ENCODE assay signal across 1 cellular context in the genomic region with DNA sequence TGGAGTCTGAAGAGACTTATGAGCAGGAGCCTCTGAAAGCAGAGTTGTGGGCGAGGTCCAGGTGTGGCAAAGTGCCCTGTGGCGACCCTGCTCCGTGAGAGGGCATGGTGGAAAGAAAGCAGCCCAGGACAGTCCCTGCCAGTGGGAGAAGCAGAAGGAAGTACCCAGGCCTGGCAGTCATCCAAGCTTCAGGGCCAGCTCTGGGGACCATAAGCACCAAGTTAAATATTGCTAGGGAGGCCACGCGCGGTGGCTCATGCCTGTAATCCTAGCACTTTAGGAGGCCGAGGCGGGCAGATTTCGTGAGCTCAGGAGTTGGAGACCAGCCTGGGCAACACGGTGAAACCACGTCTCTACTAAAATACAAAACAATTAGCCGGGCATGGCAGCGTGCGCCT.
A peak's percentile ranks its signal among the peaks of the same experiment; 100 is the strongest.
TF ChIP-seq lines count a peak whose summit lies in the region.

No MANE protein-coding gene starts in this region.

TF ChIP-seq in HepG2, 621 proteins besides CTCF, POLR2A, EP300 and RAD21 (continued from another document and continues in another):
- TF ChIP-seq, protein P1, sequence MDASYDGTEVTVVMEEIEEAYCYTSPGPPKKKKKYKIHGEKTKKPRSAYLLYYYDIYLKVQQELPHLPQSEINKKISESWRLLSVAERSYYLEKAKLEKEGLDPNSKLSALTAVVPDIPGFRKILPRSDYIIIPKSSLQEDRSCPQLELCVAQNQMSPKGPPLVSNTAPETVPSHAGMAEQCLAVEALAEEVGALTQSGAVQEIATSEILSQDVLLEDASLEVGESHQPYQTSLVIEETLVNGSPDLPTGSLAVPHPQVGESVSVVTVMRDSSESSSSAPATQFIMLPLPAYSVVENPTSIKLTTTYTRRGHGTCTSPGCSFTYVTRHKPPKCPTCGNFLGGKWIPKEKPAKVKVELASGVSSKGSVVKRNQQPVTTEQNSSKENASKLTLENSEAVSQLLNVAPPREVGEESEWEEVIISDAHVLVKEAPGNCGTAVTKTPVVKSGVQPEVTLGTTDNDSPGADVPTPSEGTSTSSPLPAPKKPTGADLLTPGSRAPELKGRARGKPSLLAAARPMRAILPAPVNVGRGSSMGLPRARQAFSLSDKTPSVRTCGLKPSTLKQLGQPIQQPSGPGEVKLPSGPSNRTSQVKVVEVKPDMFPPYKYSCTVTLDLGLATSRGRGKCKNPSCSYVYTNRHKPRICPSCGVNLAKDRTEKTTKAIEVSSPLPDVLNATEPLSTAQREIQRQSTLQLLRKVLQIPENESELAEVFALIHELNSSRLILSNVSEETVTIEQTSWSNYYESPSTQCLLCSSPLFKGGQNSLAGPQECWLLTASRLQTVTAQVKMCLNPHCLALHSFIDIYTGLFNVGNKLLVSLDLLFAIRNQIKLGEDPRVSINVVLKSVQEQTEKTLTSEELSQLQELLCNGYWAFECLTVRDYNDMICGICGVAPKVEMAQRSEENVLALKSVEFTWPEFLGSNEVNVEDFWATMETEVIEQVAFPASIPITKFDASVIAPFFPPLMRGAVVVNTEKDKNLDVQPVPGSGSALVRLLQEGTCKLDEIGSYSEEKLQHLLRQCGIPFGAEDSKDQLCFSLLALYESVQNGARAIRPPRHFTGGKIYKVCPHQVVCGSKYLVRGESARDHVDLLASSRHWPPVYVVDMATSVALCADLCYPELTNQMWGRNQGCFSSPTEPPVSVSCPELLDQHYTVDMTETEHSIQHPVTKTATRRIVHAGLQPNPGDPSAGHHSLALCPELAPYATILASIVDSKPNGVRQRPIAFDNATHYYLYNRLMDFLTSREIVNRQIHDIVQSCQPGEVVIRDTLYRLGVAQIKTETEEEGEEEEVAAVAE (CRISPR knock-in tag; IDR thresholded peaks at IDR 0.05; ENCODE audit: borderline replicate concordance): no peak
- TF ChIP-seq ZNF780A (CRISPR knock-in tag; IDR thresholded peaks at IDR 0.05): no peak
- TF ChIP-seq HIC2 (CRISPR knock-in tag; IDR thresholded peaks at IDR 0.05; ENCODE audit: low read depth): peak; percentile 72
- no peak for TF ChIP-seq RORA (CRISPR knock-in tag; IDR thresholded peaks at IDR 0.05)
- no peak for TF ChIP-seq ZNF746 (CRISPR knock-in tag; IDR thresholded peaks at IDR 0.05)
- peak; percentile 35; the same call in 1 of the 2 replicates for TF ChIP-seq KAT7 (CRISPR knock-in tag; IDR thresholded peaks at IDR 0.05; ENCODE audit: borderline replicate concordance)
- no peak for TF ChIP-seq GABPA (IDR thresholded peaks at IDR 0.05; ENCODE audit: low read depth, low read length)
- TF ChIP-seq GABPA (CRISPR knock-in tag; IDR thresholded peaks at IDR 0.05; ENCODE audit: low read depth): no peak
- TF ChIP-seq ZFP91 (CRISPR knock-in tag; IDR thresholded peaks at IDR 0.05; ENCODE audit: borderline replicate concordance): peak; percentile 59; the same call in 1 of the 2 replicates
- TF ChIP-seq MYNN (CRISPR knock-in tag; IDR thresholded peaks at IDR 0.05; ENCODE audit: low read depth): no peak
- TF ChIP-seq, protein P2, sequence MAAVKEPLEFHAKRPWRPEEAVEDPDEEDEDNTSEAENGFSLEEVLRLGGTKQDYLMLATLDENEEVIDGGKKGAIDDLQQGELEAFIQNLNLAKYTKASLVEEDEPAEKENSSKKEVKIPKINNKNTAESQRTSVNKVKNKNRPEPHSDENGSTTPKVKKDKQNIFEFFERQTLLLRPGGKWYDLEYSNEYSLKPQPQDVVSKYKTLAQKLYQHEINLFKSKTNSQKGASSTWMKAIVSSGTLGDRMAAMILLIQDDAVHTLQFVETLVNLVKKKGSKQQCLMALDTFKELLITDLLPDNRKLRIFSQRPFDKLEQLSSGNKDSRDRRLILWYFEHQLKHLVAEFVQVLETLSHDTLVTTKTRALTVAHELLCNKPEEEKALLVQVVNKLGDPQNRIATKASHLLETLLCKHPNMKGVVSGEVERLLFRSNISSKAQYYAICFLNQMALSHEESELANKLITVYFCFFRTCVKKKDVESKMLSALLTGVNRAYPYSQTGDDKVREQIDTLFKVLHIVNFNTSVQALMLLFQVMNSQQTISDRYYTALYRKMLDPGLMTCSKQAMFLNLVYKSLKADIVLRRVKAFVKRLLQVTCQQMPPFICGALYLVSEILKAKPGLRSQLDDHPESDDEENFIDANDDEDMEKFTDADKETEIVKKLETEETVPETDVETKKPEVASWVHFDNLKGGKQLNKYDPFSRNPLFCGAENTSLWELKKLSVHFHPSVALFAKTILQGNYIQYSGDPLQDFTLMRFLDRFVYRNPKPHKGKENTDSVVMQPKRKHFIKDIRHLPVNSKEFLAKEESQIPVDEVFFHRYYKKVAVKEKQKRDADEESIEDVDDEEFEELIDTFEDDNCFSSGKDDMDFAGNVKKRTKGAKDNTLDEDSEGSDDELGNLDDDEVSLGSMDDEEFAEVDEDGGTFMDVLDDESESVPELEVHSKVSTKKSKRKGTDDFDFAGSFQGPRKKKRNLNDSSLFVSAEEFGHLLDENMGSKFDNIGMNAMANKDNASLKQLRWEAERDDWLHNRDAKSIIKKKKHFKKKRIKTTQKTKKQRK (IDR thresholded peaks at IDR 0.05; ENCODE audit: low read length): no peak
- no peak for TF ChIP-seq ZNF451 (CRISPR knock-in tag; IDR thresholded peaks at IDR 0.05)
- TF ChIP-seq ESRRA (CRISPR knock-in tag; IDR thresholded peaks at IDR 0.05; ENCODE audit: low read depth): no peak
- TF ChIP-seq REPIN1 (CRISPR knock-in tag; IDR thresholded peaks at IDR 0.05; ENCODE audit: borderline replicate concordance, low read depth): 0 out of 2 replicates have a peak, but pooled peaks have one; percentile 55
- no peak for TF ChIP-seq ZNF44 (CRISPR knock-in tag; IDR thresholded peaks at IDR 0.05)
- TF ChIP-seq ZNF883 (CRISPR knock-in tag; IDR thresholded peaks at IDR 0.05; ENCODE audit: not compliant biosample characterization): no peak
- TF ChIP-seq DRAP1 (CRISPR knock-in tag; IDR thresholded peaks at IDR 0.05): peak; percentile 49; the same call in 1 of the 2 replicates
- TF ChIP-seq ZNF567 (CRISPR knock-in tag; IDR thresholded peaks at IDR 0.05; ENCODE audit: borderline replicate concordance): no peak
- TF ChIP-seq, protein P3, sequence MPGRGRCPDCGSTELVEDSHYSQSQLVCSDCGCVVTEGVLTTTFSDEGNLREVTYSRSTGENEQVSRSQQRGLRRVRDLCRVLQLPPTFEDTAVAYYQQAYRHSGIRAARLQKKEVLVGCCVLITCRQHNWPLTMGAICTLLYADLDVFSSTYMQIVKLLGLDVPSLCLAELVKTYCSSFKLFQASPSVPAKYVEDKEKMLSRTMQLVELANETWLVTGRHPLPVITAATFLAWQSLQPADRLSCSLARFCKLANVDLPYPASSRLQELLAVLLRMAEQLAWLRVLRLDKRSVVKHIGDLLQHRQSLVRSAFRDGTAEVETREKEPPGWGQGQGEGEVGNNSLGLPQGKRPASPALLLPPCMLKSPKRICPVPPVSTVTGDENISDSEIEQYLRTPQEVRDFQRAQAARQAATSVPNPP (CRISPR knock-in tag; IDR thresholded peaks at IDR 0.05): no peak
- TF ChIP-seq ZNF670 (CRISPR knock-in tag; IDR thresholded peaks at IDR 0.05; ENCODE audit: borderline replicate concordance): no peak
- TF ChIP-seq ZFP36 (IDR thresholded peaks at IDR 0.05; ENCODE audit: borderline replicate concordance, low read depth, low read length, partially characterized antibody): no peak
- TF ChIP-seq, protein P4, sequence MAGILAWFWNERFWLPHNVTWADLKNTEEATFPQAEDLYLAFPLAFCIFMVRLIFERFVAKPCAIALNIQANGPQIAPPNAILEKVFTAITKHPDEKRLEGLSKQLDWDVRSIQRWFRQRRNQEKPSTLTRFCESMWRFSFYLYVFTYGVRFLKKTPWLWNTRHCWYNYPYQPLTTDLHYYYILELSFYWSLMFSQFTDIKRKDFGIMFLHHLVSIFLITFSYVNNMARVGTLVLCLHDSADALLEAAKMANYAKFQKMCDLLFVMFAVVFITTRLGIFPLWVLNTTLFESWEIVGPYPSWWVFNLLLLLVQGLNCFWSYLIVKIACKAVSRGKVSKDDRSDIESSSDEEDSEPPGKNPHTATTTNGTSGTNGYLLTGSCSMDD (CRISPR knock-in tag; IDR thresholded peaks at IDR 0.05): no peak
- TF ChIP-seq TFE3 (CRISPR knock-in tag; IDR thresholded peaks at IDR 0.05): 0 out of 2 replicates have a peak, but pooled peaks have one; percentile 16
- TF ChIP-seq, protein P5, sequence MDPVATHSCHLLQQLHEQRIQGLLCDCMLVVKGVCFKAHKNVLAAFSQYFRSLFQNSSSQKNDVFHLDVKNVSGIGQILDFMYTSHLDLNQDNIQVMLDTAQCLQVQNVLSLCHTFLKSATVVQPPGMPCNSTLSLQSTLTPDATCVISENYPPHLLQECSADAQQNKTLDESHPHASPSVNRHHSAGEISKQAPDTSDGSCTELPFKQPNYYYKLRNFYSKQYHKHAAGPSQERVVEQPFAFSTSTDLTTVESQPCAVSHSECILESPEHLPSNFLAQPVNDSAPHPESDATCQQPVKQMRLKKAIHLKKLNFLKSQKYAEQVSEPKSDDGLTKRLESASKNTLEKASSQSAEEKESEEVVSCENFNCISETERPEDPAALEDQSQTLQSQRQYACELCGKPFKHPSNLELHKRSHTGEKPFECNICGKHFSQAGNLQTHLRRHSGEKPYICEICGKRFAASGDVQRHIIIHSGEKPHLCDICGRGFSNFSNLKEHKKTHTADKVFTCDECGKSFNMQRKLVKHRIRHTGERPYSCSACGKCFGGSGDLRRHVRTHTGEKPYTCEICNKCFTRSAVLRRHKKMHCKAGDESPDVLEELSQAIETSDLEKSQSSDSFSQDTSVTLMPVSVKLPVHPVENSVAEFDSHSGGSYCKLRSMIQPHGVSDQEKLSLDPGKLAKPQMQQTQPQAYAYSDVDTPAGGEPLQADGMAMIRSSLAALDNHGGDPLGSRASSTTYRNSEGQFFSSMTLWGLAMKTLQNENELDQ (CRISPR knock-in tag; IDR thresholded peaks at IDR 0.05; ENCODE audit: borderline replicate concordance): no peak
- no peak for TF ChIP-seq NFE2L1 (CRISPR knock-in tag; IDR thresholded peaks at IDR 0.05; ENCODE audit: borderline replicate concordance)
- TF ChIP-seq, protein P6, sequence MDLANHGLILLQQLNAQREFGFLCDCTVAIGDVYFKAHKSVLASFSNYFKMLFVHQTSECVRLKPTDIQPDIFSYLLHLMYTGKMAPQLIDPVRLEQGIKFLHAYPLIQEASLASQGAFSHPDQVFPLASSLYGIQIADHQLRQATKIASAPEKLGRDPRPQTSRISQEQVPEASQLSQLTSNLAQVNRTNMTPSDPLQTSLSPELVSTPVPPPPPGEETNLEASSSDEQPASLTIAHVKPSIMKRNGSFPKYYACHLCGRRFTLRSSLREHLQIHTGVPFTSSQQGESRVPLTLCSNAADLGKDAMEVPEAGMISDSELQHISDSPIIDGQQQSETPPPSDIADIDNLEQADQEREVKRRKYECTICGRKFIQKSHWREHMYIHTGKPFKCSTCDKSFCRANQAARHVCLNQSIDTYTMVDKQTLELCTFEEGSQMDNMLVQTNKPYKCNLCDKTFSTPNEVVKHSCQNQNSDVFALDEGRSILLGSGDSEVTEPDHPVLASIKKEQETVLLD (CRISPR knock-in tag; IDR thresholded peaks at IDR 0.05; ENCODE audit: low read depth): no peak
- no peak for TF ChIP-seq SOX13 (IDR thresholded peaks at IDR 0.05)
- peak in 1 of 2 experiments; percentile 42; a peak in 1 of 4 replicates for TF ChIP-seq SOX13 (CRISPR knock-in tag; conservative IDR thresholded peaks at IDR 0.05 in 1 of 2, IDR thresholded peaks at IDR 0.05 in 1 of 2)
- TF ChIP-seq, protein P7, sequence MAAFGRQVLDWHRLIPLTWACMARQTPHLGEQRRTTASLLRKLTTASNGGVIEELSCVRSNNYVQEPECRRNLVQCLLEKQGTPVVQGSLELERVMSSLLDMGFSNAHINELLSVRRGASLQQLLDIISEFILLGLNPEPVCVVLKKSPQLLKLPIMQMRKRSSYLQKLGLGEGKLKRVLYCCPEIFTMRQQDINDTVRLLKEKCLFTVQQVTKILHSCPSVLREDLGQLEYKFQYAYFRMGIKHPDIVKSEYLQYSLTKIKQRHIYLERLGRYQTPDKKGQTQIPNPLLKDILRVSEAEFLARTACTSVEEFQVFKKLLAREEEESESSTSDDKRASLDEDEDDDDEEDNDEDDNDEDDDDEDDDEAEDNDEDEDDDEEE (CRISPR knock-in tag; IDR thresholded peaks at IDR 0.05): 0 out of 2 replicates have a peak, but pooled peaks have one; percentile 19
- no peak for TF ChIP-seq ZNF317 (CRISPR knock-in tag; IDR thresholded peaks at IDR 0.05)
- TF ChIP-seq SMARCC2 (IDR thresholded peaks at IDR 0.05): no peak
- TF ChIP-seq ZNF550 (CRISPR knock-in tag; IDR thresholded peaks at IDR 0.05; ENCODE audit: borderline replicate concordance): no peak
- TF ChIP-seq ZNF430 (CRISPR knock-in tag; IDR thresholded peaks at IDR 0.05): peak; percentile 31; the same call in 1 of the 2 replicates
- TF ChIP-seq NFYB (CRISPR knock-in tag; IDR thresholded peaks at IDR 0.05): no peak
